ENCODE assay signal across 10 cellular contexts in genomic region chr12:56336361-56337167, GRCh38. TPM values are rescaled to one million over a fixed set of nuclear protein-coding genes. Genes with fewer than 3 reads are reported as not detected.
DNase-seq lines count a peak whose midpoint lies in the region; ATAC-seq, FAIRE-seq and TF ChIP-seq lines count a peak whose summit lies in the region.
"Had no signal": no experiment of that assay in that cellular context is flagged by ENCODE, and none has a peak within 500 bp of the region (broad histone marks: within the 10 kb centered on the region; RNA-seq: fewer than 3 reads in every experiment).

No MANE protein-coding gene starts in this region.

- 61% methylated on average over 9 of the region's 9 CpGs for WGBS in GM12878 (ENCODE audit: insufficient coverage, insufficient replicate concordance, low lambda C conversion rate, missing lambda C conversion rate)

- H2AFZ ChIP-seq in GM12878 (ENCODE audit: control insufficient read depth, low read depth, low read length) = peak overlapping the region; percentile 72

- no peak overlapping the region for H3K4me3 Mint-ChIP-seq in activated T-cell treated with anti-CD3 and anti-CD28 coated beads, Interleukin-2, amount 50 U/mL, for 72 hours
- H3K4me3 Mint-ChIP-seq in activated T-cell treated with anti-CD3 and anti-CD28 coated beads, Interleukin-2, amount 50 U/mL, for 4 hours = no peak overlapping the region
- peak overlapping the region; percentile 2 to 28 for H3K4me3 Mint-ChIP-seq in stimulated activated naive CD8-positive, alpha-beta T cell treated with anti-CD3 and anti-CD28 coated beads, Interleukin-15, amount 100 ng/mL, for 72 hours

- no peaks in the 10 kb centered on the region for H4K20me1 ChIP-seq in GM12878 (ENCODE audit: control insufficient read depth, insufficient read depth)

- no peaks in the 10 kb centered on the region for H3K9me3 ChIP-seq in GM12878 (replicated peaks; ENCODE audit: control insufficient read depth, insufficient read depth, low read length)
- no peaks in the 10 kb centered on the region for H3K9me3 ChIP-seq in gastrocnemius medialis

- H3K4me1 Mint-ChIP-seq in activated T-cell treated with anti-CD3 and anti-CD28 coated beads, Interleukin-2, amount 50 U/mL, for 72 hours (ENCODE audit: low read depth) = peaks cover 77% of the 10 kb centered on the region
- peaks cover 55% of the 10 kb centered on the region for H3K4me1 Mint-ChIP-seq in activated T-cell treated with anti-CD3 and anti-CD28 coated beads, Interleukin-2, amount 50 U/mL, for 4 hours (ENCODE audit: low read depth)
- H3K4me1 Mint-ChIP-seq in stimulated activated naive CD8-positive, alpha-beta T cell treated with anti-CD3 and anti-CD28 coated beads, Interleukin-15, amount 100 ng/mL, for 72 hours = peaks cover 71% of the 10 kb centered on the region

- RAD21 ChIA-PET in GM12878 (lab: Charles Lee; ENCODE audit: unreplicated experiment) = interaction anchor here (0.7 to 4.6 kb wide), 3 partner anchors 23 to 691 kb away, joined by 3 to 47 read pairs (median 3); partner anchors contain the start of gene STAT2

- H3K4me2 ChIP-seq in GM12878 (ENCODE audit: control insufficient read depth, insufficient read depth) = peak overlapping the region; percentile 61; the same call in 1 of the 2 replicates

- H3K4me1 ChIP-seq in GM12878 (ENCODE audit: control insufficient read depth, insufficient read depth, low read length) = peaks cover 30% of the 10 kb centered on the region
- H3K4me1 ChIP-seq in gastrocnemius medialis = peaks cover 9 to 14% of the 10 kb centered on the region in 2 donors

- H3K36me3 ChIP-seq in GM12878 (ENCODE audit: control insufficient read depth in 2 of 2, insufficient read depth in 2 of 2, low read length in 1 of 2) (peaks cover 0 to 4% of the 10 kb centered on the region in 2 experiments; a peak in 2 of 4 replicates), gastrocnemius medialis (no peaks in the 10 kb centered on the region)

- TF ChIP-seq RAD21 in GM12878 (IDR thresholded peaks at IDR 0.05; ENCODE audit: insufficient read depth, low read depth, low read length) = no peak

- DNase-seq in activated T-cell treated with anti-CD3 and anti-CD28 coated beads, Interleukin-2, amount 50 U/mL, for 72 hours = no peak
- no peak for DNase-seq in activated T-cell treated with anti-CD3 and anti-CD28 coated beads, Interleukin-2, amount 50 U/mL, for 4 hours
- DNase-seq in NOMO-1 treated with DMSO at 0.1 percent for 48 hours (lab: John Stamatoyannopoulos, UW; ENCODE audit: unreplicated experiment) (peak; percentile 89), GM12878 (ENCODE audit: low read depth, low spot score) (peak; percentile 35), gastrocnemius medialis (no peak)
- DNase-seq in stimulated activated naive CD8-positive, alpha-beta T cell treated with anti-CD3 and anti-CD28 coated beads, Interleukin-15, amount 100 ng/mL, for 72 hours = no peak
- DNase-seq: NCI-H2081 treated with DMSO at 0.1 percent for 48 hours had no signal

- peaks cover 3 to 19% of the 10 kb centered on the region in 2 donors for H3K36me3 Mint-ChIP-seq in activated T-cell treated with anti-CD3 and anti-CD28 coated beads, Interleukin-2, amount 50 U/mL, for 72 hours (ENCODE audit: insufficient read depth in 2 of 2)
- peaks cover 2% of the 10 kb centered on the region for H3K36me3 Mint-ChIP-seq in activated T-cell treated with anti-CD3 and anti-CD28 coated beads, Interleukin-2, amount 50 U/mL, for 4 hours (ENCODE audit: insufficient read depth)

- H3K79me2 ChIP-seq in GM12878 (ENCODE audit: control insufficient read depth, insufficient read depth, low read length) = peaks cover 14% of the 10 kb centered on the region

- ATAC-seq in activated T-cell treated with anti-CD3 and anti-CD28 coated beads, Interleukin-2, amount 50 U/mL, for 72 hours (replicated peaks in 1 of 2) = no peak
- ATAC-seq in activated T-cell treated with anti-CD3 and anti-CD28 coated beads, Interleukin-2, amount 50 U/mL, for 4 hours = no peak
- 0 out of 3 replicates have a peak, but pooled peaks have one; percentile 2 for ATAC-seq in GM12878
- no peak for ATAC-seq in stimulated activated naive CD8-positive, alpha-beta T cell treated with anti-CD3 and anti-CD28 coated beads, Interleukin-15, amount 100 ng/mL, for 72 hours
- ATAC-seq in HG03432 (IDR thresholded peaks at IDR 0.05; ENCODE audit: unreplicated experiment) = no peak
- ATAC-seq in gastrocnemius medialis = no peak
- ATAC-seq in GM21515 (IDR thresholded peaks at IDR 0.05; ENCODE audit: unreplicated experiment) = no peak

- no peak overlapping the region for H3K9ac ChIP-seq in GM12878 (ENCODE audit: control insufficient read depth, insufficient read depth, low read length)

- SMC1A ChIA-PET in GM12878 (lab: Charles Lee; ENCODE audit: uncharacterized antibody, unreplicated experiment) = interaction anchor here (0.9 to 2.7 kb wide), 5 partner anchors 9 to 127 kb away, joined by 4 to 22 read pairs (median 5); partner anchors contain the start of genes STAT2 and TIMELESS

- TF ChIP-seq CTCF in GM12878 (IDR thresholded peaks at IDR 0.05 in 2 of 3, conservative IDR thresholded peaks at IDR 0.05 in 1 of 3; ENCODE audit: control insufficient read depth in 2 of 3, extremely low read depth in 1 of 3, insufficient read depth in 1 of 3, low read depth in 3 of 3, low read length in 3 of 3) (no peak), gastrocnemius medialis (IDR thresholded peaks at IDR 0.05 in 4 of 5, conservative IDR thresholded peaks at IDR 0.05 in 1 of 5) (no peak)

- no peaks in the 10 kb centered on the region for H3K27me3 Mint-ChIP-seq in activated T-cell treated with anti-CD3 and anti-CD28 coated beads, Interleukin-2, amount 50 U/mL, for 72 hours (ENCODE audit: low read depth)
- H3K27me3 Mint-ChIP-seq in activated T-cell treated with anti-CD3 and anti-CD28 coated beads, Interleukin-2, amount 50 U/mL, for 4 hours (ENCODE audit: low read depth) = no peaks in the 10 kb centered on the region
- H3K27me3 Mint-ChIP-seq in stimulated activated naive CD8-positive, alpha-beta T cell treated with anti-CD3 and anti-CD28 coated beads, Interleukin-15, amount 100 ng/mL, for 72 hours = no peaks in the 10 kb centered on the region

- peak; percentile 46 for TF ChIP-seq POLR2A in GM12878 (IDR thresholded peaks at IDR 0.05; ENCODE audit: low read depth, low read length)
- TF ChIP-seq POLR2A in gastrocnemius medialis (IDR thresholded peaks at IDR 0.05) = no peak

- peak; percentile 71 for FAIRE-seq in GM12878 (lab: Jason Lieb, UNC)

- H3K27ac ChIP-seq in GM12878 (ENCODE audit: control insufficient read depth, insufficient read depth) = peak overlapping the region; percentile 72
- no peak overlapping the region for H3K27ac ChIP-seq in gastrocnemius medialis

- no peak for TF ChIP-seq EP300 in GM12878 (IDR thresholded peaks at IDR 0.05; ENCODE audit: borderline replicate concordance in 1 of 2, control insufficient read depth in 1 of 2, low read depth in 2 of 2, low read length in 2 of 2)

- CTCF ChIA-PET in GM12878 (lab: Yijun Ruan, JAX) = interaction anchor here (0.6 to 3.6 kb wide), 5 partner anchors 8 to 132 kb away, joined by 3 to 21 read pairs (median 3); partner anchors contain the start of genes APOF, SPRYD4 and STAT2

- intact Hi-C loops in GM12878 (cut with micrococcal nuclease; ENCODE audit: unreplicated experiment) = no loop called here
- intact Hi-C loops in gastrocnemius medialis (cut with DNase I; ENCODE audit: low total_unique reads) = no loop called here

- H3K9me3 Mint-ChIP-seq in activated T-cell treated with anti-CD3 and anti-CD28 coated beads, Interleukin-2, amount 50 U/mL, for 72 hours = no peaks in the 10 kb centered on the region
- no peaks in the 10 kb centered on the region for H3K9me3 Mint-ChIP-seq in activated T-cell treated with anti-CD3 and anti-CD28 coated beads, Interleukin-2, amount 50 U/mL, for 4 hours
- no peaks in the 10 kb centered on the region for H3K9me3 Mint-ChIP-seq in stimulated activated naive CD8-positive, alpha-beta T cell treated with anti-CD3 and anti-CD28 coated beads, Interleukin-15, amount 100 ng/mL, for 72 hours

- in situ Hi-C loops in GM12878 (cut with MboI) = no loop called here
- in situ Hi-C loops in gastrocnemius medialis (cut with MboI; ENCODE audit: low sequenced_read_pairs in 4 of 4) = no loop called here

- no peak overlapping the region for H3K4me3 ChIP-seq in GM12878
- no peak overlapping the region for H3K4me3 ChIP-seq in gastrocnemius medialis

- H3K27me3 ChIP-seq in GM12878 (replicated peaks in 1 of 2; ENCODE audit: control insufficient read depth in 2 of 2, insufficient read depth in 2 of 2, low read length in 1 of 2) (no peaks in the 10 kb centered on the region), gastrocnemius medialis (no peaks in the 10 kb centered on the region)

- BruUV-seq in GM12878 (replicated peaks; lab: Mats Ljungman, UMichigan) = no TSS peak

- POLR2A ChIA-PET in GM12878 (lab: Charles Lee) = interaction anchor here (0.5 to 11.4 kb wide), 15 partner anchors 10 to 1837 kb away, joined by 3 to 140 read pairs (median 4); partner anchors contain the start of genes APOF, CNPY2, PA2G4 and STAT2

- H3K27ac Mint-ChIP-seq in activated T-cell treated with anti-CD3 and anti-CD28 coated beads, Interleukin-2, amount 50 U/mL, for 72 hours = peak overlapping the region; percentile 36
- H3K27ac Mint-ChIP-seq in stimulated activated naive CD8-positive, alpha-beta T cell treated with anti-CD3 and anti-CD28 coated beads, Interleukin-15, amount 100 ng/mL, for 72 hours = peak overlapping the region; percentile 57 to 90

RNA-seq across cellular contexts. Expression of gene IL23A, which starts 2.1 kb away (rescaled TPM):
- 100 to 1,000 TPM in 1 of 2 donors, 10 to 100 TPM in 1; 79.5 to 138 TPM for total RNA-seq in activated T-cell treated with anti-CD3 and anti-CD28 coated beads, Interleukin-2, amount 50 U/mL, for 72 hours
- total RNA-seq in activated T-cell treated with anti-CD3 and anti-CD28 coated beads, Interleukin-2, amount 50 U/mL, for 4 hours = 10 to 100 TPM; 19.8 to 35.1 (median 26.4) TPM
- 2.9 and 3.3 TPM in 2 replicates for total RNA-seq in GM12878 (2013; cell fraction: nucleolus; rRNA removed)
- total RNA-seq in GM12878 (2014; rRNA removed) = 4.2 and 5.7 TPM in 2 replicates
- 4.7 and 5.6 TPM in 2 replicates for total RNA-seq in GM12878 (2014; rRNA removed; fragmentation: Illumina TruSeq; extraction: Trizol)
- 4.3 and 4.7 TPM in 2 replicates for total RNA-seq in GM12878 (2021)
- polyA plus RNA-seq in GM12878 (2011; ENCODE audit: low read depth) = 5.7 TPM
- polyA plus RNA-seq in GM12878 (2011; rRNA removed) = 3.3 and 4.0 TPM in 2 replicates
- 3.0 and 3.3 TPM in 2 replicates for polyA plus RNA-seq in GM12878 (2011; cell fraction: cytosol; rRNA removed)
- 2.2 and 3.0 TPM in 2 replicates for polyA plus RNA-seq in GM12878 (2011; cell fraction: nucleus; rRNA removed)
- polyA plus RNA-seq in GM12878 (2012) = 6.0 and 6.3 TPM in 2 replicates
- 1.6 and 5.7 TPM in 2 replicates for polyA plus RNA-seq in GM12878 (2014; fragmentation: Illumina TruSeq; extraction: Trizol)
- polyA plus RNA-seq in GM12878 (2014; fragmentation: Nextera tagmentation; extraction: Ambion mirVana) = 10 to 100 TPM in 1 of 2 experiments, 1 to 10 TPM in 1; 7.7 to 11.1 TPM
- polyA plus RNA-seq in GM12878 (2014; rRNA removed) = 9.9 and 10.8 TPM in 2 replicates
- polyA plus RNA-seq in GM12878 (2016; fragmentation: Nextera tagmentation; extraction: Ambion mirVana) = 1 to 10 TPM; 4.4 to 5.6 TPM
- polyA minus RNA-seq in GM12878 (2011; rRNA and poly(A)+ RNA removed) = 1.3 TPM in 1 of 2 replicates, not detected in the other
- 0.94 and 1.2 TPM in 2 replicates for polyA minus RNA-seq in GM12878 (2011; cell fraction: cytosol; rRNA and poly(A)+ RNA removed)
- 0.48 and 2.1 TPM in 2 replicates for polyA minus RNA-seq in GM12878 (2011; cell fraction: nucleus; rRNA and poly(A)+ RNA removed)
- total RNA-seq in gastrocnemius medialis = not detected
- total RNA-seq: skeletal muscle tissue had no signal

RNA-seq across cellular contexts. Expression of gene PAN2, which starts 2.8 kb away (rescaled TPM):
- 100 to 1,000 TPM; 112 to 139 TPM for total RNA-seq in activated T-cell treated with anti-CD3 and anti-CD28 coated beads, Interleukin-2, amount 50 U/mL, for 72 hours
- 10 to 100 TPM; 16.4 to 20.3 (median 17.3) TPM for total RNA-seq in activated T-cell treated with anti-CD3 and anti-CD28 coated beads, Interleukin-2, amount 50 U/mL, for 4 hours
- 244 and 269 TPM in 2 replicates for total RNA-seq in GM12878 (2013; cell fraction: nucleolus; rRNA removed)
- 33.7 and 36.4 TPM in 2 replicates for total RNA-seq in GM12878 (2014; rRNA removed)
- 20.2 and 22.3 TPM in 2 replicates for total RNA-seq in GM12878 (2014; rRNA removed; fragmentation: Illumina TruSeq; extraction: Trizol)
- total RNA-seq in GM12878 (2021) = 41.2 and 41.7 TPM in 2 replicates
- 51.4 TPM for polyA plus RNA-seq in GM12878 (2011; ENCODE audit: low read depth)
- polyA plus RNA-seq in GM12878 (2011; rRNA removed) = 61.8 and 64.5 TPM in 2 replicates
- 37.7 and 38.3 TPM in 2 replicates for polyA plus RNA-seq in GM12878 (2011; cell fraction: cytosol; rRNA removed)
- polyA plus RNA-seq in GM12878 (2011; cell fraction: nucleus; rRNA removed) = 574 and 803 TPM in 2 replicates
- 60.8 and 71.0 TPM in 2 replicates for polyA plus RNA-seq in GM12878 (2012)
- 37.0 and 46.7 TPM in 2 replicates for polyA plus RNA-seq in GM12878 (2014; fragmentation: Illumina TruSeq; extraction: Trizol)
- polyA plus RNA-seq in GM12878 (2014; fragmentation: Nextera tagmentation; extraction: Ambion mirVana) = 10 to 100 TPM; 14.4 to 14.5 TPM
- polyA plus RNA-seq in GM12878 (2014; rRNA removed) = 41.5 and 42.4 TPM in 2 replicates
- polyA plus RNA-seq in GM12878 (2016; fragmentation: Nextera tagmentation; extraction: Ambion mirVana) = 10 to 100 TPM; 25.9 to 33.4 TPM
- polyA minus RNA-seq in GM12878 (2011; rRNA and poly(A)+ RNA removed) = 40.8 and 56.2 TPM in 2 replicates
- 11.8 and 12.9 TPM in 2 replicates for polyA minus RNA-seq in GM12878 (2011; cell fraction: cytosol; rRNA and poly(A)+ RNA removed)
- 95.8 and 97.1 TPM in 2 replicates for polyA minus RNA-seq in GM12878 (2011; cell fraction: nucleus; rRNA and poly(A)+ RNA removed)
- total RNA-seq in gastrocnemius medialis = 10 to 100 TPM in 2 of 4 donors, 1 to 10 TPM in 2; 7.8 to 33.0 (median 11.6) TPM

RNA-seq across cellular contexts. Expression of gene CNPY2, which starts 20.8 kb away (rescaled TPM):
- total RNA-seq in activated T-cell treated with anti-CD3 and anti-CD28 coated beads, Interleukin-2, amount 50 U/mL, for 72 hours = 100 to 1,000 TPM in 1 of 2 donors, 10 to 100 TPM in 1; 97.8 to 117 TPM
- 100 to 1,000 TPM; 162 to 178 (median 174) TPM for total RNA-seq in activated T-cell treated with anti-CD3 and anti-CD28 coated beads, Interleukin-2, amount 50 U/mL, for 4 hours
- 80.3 and 84.0 TPM in 2 replicates for total RNA-seq in GM12878 (2013; cell fraction: nucleolus; rRNA removed)
- 68.2 and 70.2 TPM in 2 replicates for total RNA-seq in GM12878 (2014; rRNA removed)
- 63.9 and 73.6 TPM in 2 replicates for total RNA-seq in GM12878 (2014; rRNA removed; fragmentation: Illumina TruSeq; extraction: Trizol)
- 75.0 and 93.7 TPM in 2 replicates for total RNA-seq in GM12878 (2021)
- 70.9 TPM for polyA plus RNA-seq in GM12878 (2011; ENCODE audit: low read depth)
- polyA plus RNA-seq in GM12878 (2011; rRNA removed) = 125 and 131 TPM in 2 replicates
- 102 and 103 TPM in 2 replicates for polyA plus RNA-seq in GM12878 (2011; cell fraction: cytosol; rRNA removed)
- 60.1 and 60.3 TPM in 2 replicates for polyA plus RNA-seq in GM12878 (2011; cell fraction: nucleus; rRNA removed)
- 69.2 and 98.1 TPM in 2 replicates for polyA plus RNA-seq in GM12878 (2012)
- 77.7 and 81.8 TPM in 2 replicates for polyA plus RNA-seq in GM12878 (2014; fragmentation: Illumina TruSeq; extraction: Trizol)
- 10 to 100 TPM; 25.0 to 50.3 TPM for polyA plus RNA-seq in GM12878 (2014; fragmentation: Nextera tagmentation; extraction: Ambion mirVana)
- 91.8 and 101 TPM in 2 replicates for polyA plus RNA-seq in GM12878 (2014; rRNA removed)
- polyA plus RNA-seq in GM12878 (2016; fragmentation: Nextera tagmentation; extraction: Ambion mirVana) = 100 to 1,000 TPM; 264 to 276 TPM
- polyA minus RNA-seq in GM12878 (2011; rRNA and poly(A)+ RNA removed) = 59.5 and 97.1 TPM in 2 replicates
- polyA minus RNA-seq in GM12878 (2011; cell fraction: cytosol; rRNA and poly(A)+ RNA removed) = 16.9 and 22.7 TPM in 2 replicates
- polyA minus RNA-seq in GM12878 (2011; cell fraction: nucleus; rRNA and poly(A)+ RNA removed) = 19.9 and 26.8 TPM in 2 replicates
- total RNA-seq in gastrocnemius medialis = 10 to 100 TPM; 21.7 to 59.1 (median 28.4) TPM

RNA-seq across cellular contexts. Expression of gene STAT2, which starts 23.3 kb away (rescaled TPM):
- 100 to 1,000 TPM; 121 to 142 TPM for total RNA-seq in activated T-cell treated with anti-CD3 and anti-CD28 coated beads, Interleukin-2, amount 50 U/mL, for 72 hours
- 10 to 100 TPM; 35.8 to 55.5 (median 50.4) TPM for total RNA-seq in activated T-cell treated with anti-CD3 and anti-CD28 coated beads, Interleukin-2, amount 50 U/mL, for 4 hours
- total RNA-seq in GM12878 (2013; cell fraction: nucleolus; rRNA removed) = 263 and 291 TPM in 2 replicates
- total RNA-seq in GM12878 (2014; rRNA removed) (101 and 114 TPM in 2 replicates), GM12878 (2014; rRNA removed; fragmentation: Illumina TruSeq; extraction: Trizol) (66.4 and 69.3 TPM in 2 replicates), GM12878 (2021) (93.7 and 97.9 TPM in 2 replicates), gastrocnemius medialis (10 to 100 TPM; 21.0 to 33.2 (median 27.4) TPM)
- polyA plus RNA-seq in GM12878 (2011; ENCODE audit: low read depth) = 152 TPM
- polyA plus RNA-seq in GM12878 (2011; rRNA removed) (91.5 and 106 TPM in 2 replicates), GM12878 (2014; fragmentation: Illumina TruSeq; extraction: Trizol) (74.9 and 91.9 TPM in 2 replicates), GM12878 (2014; fragmentation: Nextera tagmentation; extraction: Ambion mirVana) (10 to 100 TPM; 16.9 to 23.5 TPM), GM12878 (2014; rRNA removed) (90.4 and 94.4 TPM in 2 replicates), GM12878 (2016; fragmentation: Nextera tagmentation; extraction: Ambion mirVana) (10 to 100 TPM; 76.5 to 79.2 TPM)
- polyA plus RNA-seq in GM12878 (2011; cell fraction: cytosol; rRNA removed) = 79.2 and 117 TPM in 2 replicates
- polyA plus RNA-seq in GM12878 (2011; cell fraction: nucleus; rRNA removed) = 273 and 284 TPM in 2 replicates
- polyA plus RNA-seq in GM12878 (2012) = 89.4 and 93.7 TPM in 2 replicates
- polyA minus RNA-seq in GM12878 (2011; rRNA and poly(A)+ RNA removed) = 144 and 156 TPM in 2 replicates
- 46.2 and 48.0 TPM in 2 replicates for polyA minus RNA-seq in GM12878 (2011; cell fraction: cytosol; rRNA and poly(A)+ RNA removed)
- polyA minus RNA-seq in GM12878 (2011; cell fraction: nucleus; rRNA and poly(A)+ RNA removed) = 141 and 174 TPM in 2 replicates

RNA-seq across cellular contexts. Expression of gene APOF, which starts 26.1 kb away (rescaled TPM):
- under 1 TPM in 1 of 2 donors, not detected in 1; 0.28 TPM for total RNA-seq in activated T-cell treated with anti-CD3 and anti-CD28 coated beads, Interleukin-2, amount 50 U/mL, for 72 hours
- total RNA-seq in activated T-cell treated with anti-CD3 and anti-CD28 coated beads, Interleukin-2, amount 50 U/mL, for 4 hours = under 1 TPM in 1 of 3 donors, not detected in 2; 0.16 TPM
- total RNA-seq in GM12878 (2013; cell fraction: nucleolus; rRNA removed) = not detected in 2 replicates
- total RNA-seq in GM12878 (2014; rRNA removed) (0.11 TPM in 1 of 2 replicates, not detected in the other), GM12878 (2014; rRNA removed; fragmentation: Illumina TruSeq; extraction: Trizol) (not detected in 2 replicates), GM12878 (2021) (not detected in 2 replicates), gastrocnemius medialis (under 1 TPM in 1 of 4 donors, not detected in 3; 0.27 TPM)
- polyA plus RNA-seq in GM12878 (2011; ENCODE audit: low read depth) = not detected
- polyA plus RNA-seq in GM12878 (2011; rRNA removed) (not detected in 2 replicates), GM12878 (2014; fragmentation: Illumina TruSeq; extraction: Trizol) (0.04 TPM in 1 of 2 replicates, not detected in the other), GM12878 (2014; fragmentation: Nextera tagmentation; extraction: Ambion mirVana) (under 1 TPM; 0.13 to 0.19 TPM), GM12878 (2014; rRNA removed) (0.05 TPM in 1 of 2 replicates, not detected in the other), GM12878 (2016; fragmentation: Nextera tagmentation; extraction: Ambion mirVana) (not detected)
- polyA plus RNA-seq in GM12878 (2011; cell fraction: cytosol; rRNA removed) = not detected in 2 replicates
- polyA plus RNA-seq in GM12878 (2011; cell fraction: nucleus; rRNA removed) = not detected in 2 replicates
- 0.06 and 0.12 TPM in 2 replicates for polyA plus RNA-seq in GM12878 (2012)
- polyA minus RNA-seq in GM12878 (2011; rRNA and poly(A)+ RNA removed) = not detected in 2 replicates
- polyA minus RNA-seq in GM12878 (2011; cell fraction: cytosol; rRNA and poly(A)+ RNA removed) = not detected in 2 replicates
- polyA minus RNA-seq in GM12878 (2011; cell fraction: nucleus; rRNA and poly(A)+ RNA removed) = not detected in 2 replicates
- total RNA-seq: skeletal muscle tissue had no signal

Comparison
In these comparisons a context has a peak if more than half of its experiments do, and no peak if none do; other contexts are left out.
1. DNase-seq: peak in NOMO-1 treated with DMSO at 0.1 percent for 48 hours (single experiment) and GM12878 (single experiment); none in activated T-cell treated with anti-CD3 and anti-CD28 coated beads, Interleukin-2, amount 50 U/mL, for 72 hours (0 of 2), activated T-cell treated with anti-CD3 and anti-CD28 coated beads, Interleukin-2, amount 50 U/mL, for 4 hours (single experiment), stimulated activated naive CD8-positive, alpha-beta T cell treated with anti-CD3 and anti-CD28 coated beads, Interleukin-15, amount 100 ng/mL, for 72 hours (0 of 2) and gastrocnemius medialis (0 of 2).
2. H3K4me3 Mint-ChIP-seq: peak in stimulated activated naive CD8-positive, alpha-beta T cell treated with anti-CD3 and anti-CD28 coated beads, Interleukin-15, amount 100 ng/mL, for 72 hours (2 of 2); none in activated T-cell treated with anti-CD3 and anti-CD28 coated beads, Interleukin-2, amount 50 U/mL, for 72 hours (0 of 2) and activated T-cell treated with anti-CD3 and anti-CD28 coated beads, Interleukin-2, amount 50 U/mL, for 4 hours (single experiment).